Comparison of ENCODE assay signal across 8 cellular contexts in the genomic region with DNA sequence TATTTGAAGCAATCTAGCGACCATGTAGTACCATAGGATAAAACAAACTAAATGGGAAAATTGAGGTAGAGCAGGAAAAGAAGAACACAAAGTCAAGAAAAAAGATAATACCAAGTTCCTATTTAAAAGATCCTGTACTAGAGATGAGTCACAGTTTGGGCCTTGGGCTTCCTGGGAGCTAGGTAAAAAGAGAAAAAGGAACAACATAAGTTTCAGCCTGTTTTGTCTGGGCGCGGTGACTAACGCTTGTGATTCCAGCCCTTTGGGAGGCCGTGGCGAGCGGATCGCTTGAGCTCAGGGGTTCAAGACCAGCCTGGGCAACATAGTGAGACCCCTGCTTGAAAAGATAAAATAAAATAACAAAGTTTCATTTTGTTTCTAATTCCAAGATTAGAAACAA. TPM values are rescaled to one million over a fixed set of nuclear protein-coding genes. Genes with fewer than 3 reads are reported as not detected.
DNase-seq lines count a peak whose midpoint lies in the region; ATAC-seq and TF ChIP-seq lines count a peak whose summit lies in the region.

No MANE protein-coding gene starts in this region.

- H3K27ac ChIP-seq in Karpas-422 (ENCODE audit: low read length), result peak overlapping the region; percentile 95
- H3K27ac ChIP-seq in muscle layer of duodenum (ENCODE audit: low read length), result peak overlapping the region; percentile 86
- peak overlapping the region in 2 of 4 donors; percentile 97 for H3K27ac ChIP-seq in gastroesophageal sphincter

- ATAC-seq in GM18498 (IDR thresholded peaks at IDR 0.05; ENCODE audit: unreplicated experiment), result no peak
- no peak for ATAC-seq in gastroesophageal sphincter
- ATAC-seq in GM21390 (IDR thresholded peaks at IDR 0.05; ENCODE audit: unreplicated experiment), result no peak

- H4K20me1 ChIP-seq in Karpas-422 (ENCODE audit: insufficient read depth, low read depth, low read length), result peaks cover 3% of the 10 kb centered on the region; the same call in 1 of the 2 replicates

- H3K9me3 ChIP-seq in Karpas-422 (ENCODE audit: low read length) (no peaks in the 10 kb centered on the region), muscle layer of duodenum (ENCODE audit: control insufficient read depth in 1 of 2, low read length in 2 of 2) (no peaks in the 10 kb centered on the region), gastroesophageal sphincter (no peaks in the 10 kb centered on the region)

- DNase-seq in CD14-positive monocyte (ENCODE audit: low spot score), result peak; percentile 82
- peak; percentile 69 for DNase-seq in Karpas-422
- DNase-seq in astrocyte of the cerebellum (ENCODE audit: low read depth), result no peak
- DNase-seq in ureter (ENCODE audit: low spot score), result no peak

- no peaks in the 10 kb centered on the region for H3K27me3 ChIP-seq in Karpas-422 (ENCODE audit: low read length)
- no peaks in the 10 kb centered on the region for H3K27me3 ChIP-seq in muscle layer of duodenum (ENCODE audit: low read depth, low read length)
- no peaks in the 10 kb centered on the region for H3K27me3 ChIP-seq in gastroesophageal sphincter

- peaks cover 50% of the 10 kb centered on the region for H3K4me1 Mint-ChIP-seq in CD14-positive monocyte

- no peak for TF ChIP-seq POLR2A in gastroesophageal sphincter (IDR thresholded peaks at IDR 0.05)

- in situ Hi-C loops in astrocyte of the cerebellum (cut with HindIII; ENCODE audit: low sequenced_read_pairs), result no loop called here

- no peaks in the 10 kb centered on the region for H3K9me2 ChIP-seq in Karpas-422 (replicated peaks; ENCODE audit: insufficient read depth, low read length)

- peak overlapping the region; percentile 90 for H3K9ac ChIP-seq in Karpas-422 (ENCODE audit: low read length)

- intact Hi-C loops in CD14-positive monocyte (cut with micrococcal nuclease), result loop anchor here in 1 of 2 donors (10.0 kb wide), 1 partner anchor 61 kb away; no protein-coding TSS in a partner anchor

- peak overlapping the region; percentile 89 to 93 for H3K4me3 Mint-ChIP-seq in CD14-positive monocyte

- no peak overlapping the region for H2AFZ ChIP-seq in Karpas-422 (ENCODE audit: low read length)

- peaks cover 4 to 5% of the 10 kb centered on the region in 2 donors for H3K36me3 Mint-ChIP-seq in CD14-positive monocyte

- H3K4me2 ChIP-seq in Karpas-422 (ENCODE audit: low read depth, low read length, poor library complexity, severe bottlenecking), result peak overlapping the region; percentile 77

- peaks cover 60% of the 10 kb centered on the region for H3K79me2 ChIP-seq in Karpas-422 (ENCODE audit: low read length)

- TF ChIP-seq CTCF in CD14-positive monocyte (IDR thresholded peaks at IDR 0.05), result no peak
- no peak for TF ChIP-seq CTCF in astrocyte of the cerebellum (IDR thresholded peaks at IDR 0.05; ENCODE audit: low read depth, low read length, missing control alignments)
- no peak for TF ChIP-seq CTCF in gastroesophageal sphincter (IDR thresholded peaks at IDR 0.05)

- no peak for TF ChIP-seq EP300 in gastroesophageal sphincter (IDR thresholded peaks at IDR 0.05)

- no peaks in the 10 kb centered on the region for H3K9me3 Mint-ChIP-seq in CD14-positive monocyte

- H3K4me3 ChIP-seq in Karpas-422 (ENCODE audit: low read length) (peak overlapping the region; percentile 93), astrocyte of the cerebellum (ENCODE audit: low read depth, low read length) (peak overlapping the region; percentile 50), muscle layer of duodenum (ENCODE audit: low read depth in 1 of 2, low read length in 2 of 2) (peak overlapping the region; percentile 75 to 79), gastroesophageal sphincter (peak overlapping the region in 1 of 2 donors; percentile 90)

- peak overlapping the region; percentile 90 to 96 (median 94) for H3K27ac Mint-ChIP-seq in CD14-positive monocyte

- 83 to 87% methylated on average over 7 to 8 of the region's 8 CpGs for WGBS in gastroesophageal sphincter (ENCODE audit: low coverage in 1 of 2), 2 donors

- H3K27me3 Mint-ChIP-seq in CD14-positive monocyte (ENCODE audit: low read depth in 3 of 3), result no peaks in the 10 kb centered on the region

- H3K36me3 ChIP-seq in Karpas-422 (ENCODE audit: insufficient read depth, low read length) (peaks cover 16% of the 10 kb centered on the region), muscle layer of duodenum (ENCODE audit: control insufficient read depth in 1 of 2, insufficient read depth in 2 of 2, low read length in 2 of 2) (no peaks in the 10 kb centered on the region), gastroesophageal sphincter (no peaks in the 10 kb centered on the region)

- H3K4me1 ChIP-seq in Karpas-422 (ENCODE audit: low read length) (peaks cover 80% of the 10 kb centered on the region), muscle layer of duodenum (ENCODE audit: control insufficient read depth in 1 of 2, insufficient read depth in 2 of 2, low read length in 2 of 2) (peaks cover 14 to 30% of the 10 kb centered on the region in 2 donors), gastroesophageal sphincter (peaks cover 3 to 66% (median 6%) of the 10 kb centered on the region in 3 donors)

RNA-seq across cellular contexts. Expression of a gene that starts 14.0 kb away (rescaled TPM):
- 1 to 10 TPM in 1 of 2 donors, under 1 TPM in 1; 0.31 to 1.1 TPM for polyA plus RNA-seq in CD14-positive monocyte
- total RNA-seq in Karpas-422 (2014; rRNA removed; shearing (Covaris generic); ENCODE audit: low replicate concordance), result 152 and 240 TPM in 2 replicates
- 0.99 TPM for total RNA-seq in ureter
- not detected for total RNA-seq in gastroesophageal sphincter

RNA-seq across cellular contexts. Expression of a gene that starts 15.8 kb away (rescaled TPM):
- 10 to 100 TPM; 16.7 to 32.2 TPM for polyA plus RNA-seq in CD14-positive monocyte
- total RNA-seq in Karpas-422 (2014; rRNA removed; shearing (Covaris generic); ENCODE audit: low replicate concordance), result 142 and 147 TPM in 2 replicates
- 30.8 TPM for total RNA-seq in ureter
- total RNA-seq in gastroesophageal sphincter, result 100 to 1,000 TPM in 2 of 4 donors, 10 to 100 TPM in 2; 57.5 to 143 (median 106) TPM

Comparison
In these comparisons a context has a peak if more than half of its experiments do, and no peak if none do; other contexts are left out.
1. DNase-seq: peak in CD14-positive monocyte (single experiment) and Karpas-422 (single experiment); none in astrocyte of the cerebellum (single experiment) and ureter (single experiment).
2. RNA of a gene that starts 14.0 kb away (total RNA-seq): 152 to 240 TPM in Karpas-422; 0.99 TPM in ureter (single experiment) and not detected in gastroesophageal sphincter; every median in the first group is over 10 times any median in the second.